7 cellular contexts compared by ENCODE assay signal in genomic region chr15:88468721-88469120, GRCh38. TPM values are rescaled to one million over a fixed set of nuclear protein-coding genes. Genes with fewer than 3 reads are reported as not detected.
DNase-seq lines count a peak whose midpoint lies in the region; FAIRE-seq and TF ChIP-seq lines count a peak whose summit lies in the region.
"Not testable (repeated sequence)": the region's sequence is repeated elsewhere in the genome, so short reads cannot be mapped to it uniquely, and the experiment has no call there.

No MANE protein-coding gene starts in this region.

- intact Hi-C loops in endothelial cell of umbilical vein (cut with micrococcal nuclease): loop anchor here (1.0 to 5.0 kb wide), 2 partner anchors 154 to 170 kb away; partner anchors contain the start of gene AEN

- CTCF ChIA-PET in endothelial cell of umbilical vein (lab: Charles Lee): interaction anchor here (0.7 kb wide), 1 partner anchor 29 kb away, joined by 3 read pairs; no protein-coding TSS in a partner anchor

- not testable (repeated sequence) for H3K9me2 ChIP-seq in DOHH2 (replicated peaks; ENCODE audit: control insufficient read depth, low read length); Loucy (replicated peaks; ENCODE audit: low read depth, low read length)

- peaks cover 74% of the 10 kb centered on the region for H3K79me2 ChIP-seq in DOHH2 (ENCODE audit: control insufficient read depth, low read length)
- H3K79me2 ChIP-seq in Loucy (ENCODE audit: insufficient read depth, low read length): peaks cover 54% of the 10 kb centered on the region
- H3K79me2 ChIP-seq in endothelial cell of umbilical vein (ENCODE audit: control insufficient read depth, insufficient read depth, low read length): peaks cover 42% of the 10 kb centered on the region
- peaks cover 40% of the 10 kb centered on the region for H3K79me2 ChIP-seq in keratinocyte (ENCODE audit: control insufficient read depth, insufficient read depth, low read length)

- not testable (repeated sequence) for H2AFZ ChIP-seq in Loucy (ENCODE audit: low read length); endothelial cell of umbilical vein (ENCODE audit: low read depth, low read length); keratinocyte (ENCODE audit: control insufficient read depth, low read length)

- H3K27me3 Mint-ChIP-seq in T-helper 2 cell treated with Interferon-gamma antibody and Interleukin-4, amounts not matched to agents 5 μg/mL and 100 μg/mL, for 36 hours (ENCODE audit: low read depth); activated naive CD8-positive, alpha-beta T cell treated with anti-CD3 and anti-CD28 coated beads for 36 hours; osteocyte (ENCODE audit: unreplicated experiment): not testable (repeated sequence)

- H3K4me3 Mint-ChIP-seq in T-helper 2 cell treated with Interferon-gamma antibody and Interleukin-4, amounts not matched to agents 5 μg/mL and 100 μg/mL, for 36 hours: peak overlapping the region; percentile 95
- peak overlapping the region; percentile 95 for H3K4me3 Mint-ChIP-seq in activated naive CD8-positive, alpha-beta T cell treated with anti-CD3 and anti-CD28 coated beads for 36 hours
- H3K4me3 Mint-ChIP-seq in osteocyte (ENCODE audit: unreplicated experiment): peak overlapping the region; percentile 92

- dilution Hi-C loops in endothelial cell of umbilical vein (cut with MboI; ENCODE audit: extremely low pct_ligation_motif_present, low sequenced_read_pairs); keratinocyte (cut with MboI; ENCODE audit: extremely low pct_ligation_motif_present, low sequenced_read_pairs): not testable (repeated sequence)

- H3K9me1 ChIP-seq in endothelial cell of umbilical vein (replicated peaks; ENCODE audit: control insufficient read depth, extremely low read depth, insufficient read depth, low read length); keratinocyte (ENCODE audit: control insufficient read depth, extremely low read depth, insufficient read depth, low read length): not testable (repeated sequence)

- not testable (repeated sequence) for H3K27ac ChIP-seq in DOHH2 (ENCODE audit: low read depth, low read length); endothelial cell of umbilical vein (ENCODE audit: insufficient read depth, low read depth, low read length); keratinocyte (ENCODE audit: control insufficient read depth, insufficient read depth, low read length)

- H3K36me3 ChIP-seq in DOHH2 (ENCODE audit: control insufficient read depth, low read length): peaks cover 70% of the 10 kb centered on the region
- not testable (repeated sequence) for H3K36me3 ChIP-seq in Loucy (ENCODE audit: insufficient read depth, low read length); endothelial cell of umbilical vein (ENCODE audit: control insufficient read depth in 2 of 2, extremely low read depth in 1 of 2, insufficient read depth in 2 of 2, low read length in 2 of 2)
- peaks cover 9 to 13% of the 10 kb centered on the region in 2 experiments for H3K36me3 ChIP-seq in keratinocyte (ENCODE audit: control insufficient read depth in 2 of 2, extremely low read depth in 1 of 2, insufficient read depth in 2 of 2, low read length in 2 of 2)

- POLR2A ChIA-PET in endothelial cell of umbilical vein (lab: Charles Lee): not testable (repeated sequence)

- H3K4me3 ChIP-seq in DOHH2 (ENCODE audit: low read length): peak overlapping the region; percentile 99
- H3K4me3 ChIP-seq in Loucy (ENCODE audit: low read length, poor library complexity, severe bottlenecking): peak overlapping the region; percentile 97
- H3K4me3 ChIP-seq in endothelial cell of umbilical vein (replicated peaks in 1 of 3; ENCODE audit: insufficient read depth in 1 of 3, low read depth in 1 of 3, low read length in 3 of 3); keratinocyte (ENCODE audit: control insufficient read depth in 2 of 3, extremely low read depth in 1 of 3, insufficient read depth in 2 of 3, low read depth in 1 of 3, low read length in 3 of 3): not testable (repeated sequence)

- peak overlapping the region; percentile 79 for H3K4me2 ChIP-seq in DOHH2 (ENCODE audit: low read length)
- peak overlapping the region; percentile 93 for H3K4me2 ChIP-seq in Loucy (ENCODE audit: low read depth, low read length, poor library complexity, severe bottlenecking)
- H3K4me2 ChIP-seq in endothelial cell of umbilical vein (ENCODE audit: insufficient read depth, low read length): peak overlapping the region; percentile 98
- H3K4me2 ChIP-seq in keratinocyte (ENCODE audit: control insufficient read depth, extremely low read depth, insufficient read depth, low read depth, low read length): peak overlapping the region; percentile 95

- H3K9me3 ChIP-seq in DOHH2 (ENCODE audit: control insufficient read depth, insufficient read depth, low read length); Loucy (ENCODE audit: insufficient read depth, low read depth, low read length); endothelial cell of umbilical vein (replicated peaks; ENCODE audit: control insufficient read depth, insufficient read depth, low read length); keratinocyte (ENCODE audit: control insufficient read depth, low read depth, low read length): not testable (repeated sequence)

- not testable (repeated sequence) for FAIRE-seq in endothelial cell of umbilical vein (lab: Jason Lieb, UNC); keratinocyte (lab: Jason Lieb, UNC)

- H3K9me3 Mint-ChIP-seq in T-helper 2 cell treated with Interferon-gamma antibody and Interleukin-4, amounts not matched to agents 5 μg/mL and 100 μg/mL, for 36 hours; activated naive CD8-positive, alpha-beta T cell treated with anti-CD3 and anti-CD28 coated beads for 36 hours; osteocyte (ENCODE audit: unreplicated experiment): not testable (repeated sequence)

- peaks cover 30% of the 10 kb centered on the region for H3K4me1 ChIP-seq in DOHH2 (ENCODE audit: control insufficient read depth, low read length)
- H3K4me1 ChIP-seq in Loucy (ENCODE audit: insufficient read depth, low read length, poor library complexity, severe bottlenecking): peaks cover 41% of the 10 kb centered on the region
- H3K4me1 ChIP-seq in endothelial cell of umbilical vein (ENCODE audit: control insufficient read depth, extremely low read depth, insufficient read depth, low read length): peaks cover 37% of the 10 kb centered on the region
- H3K4me1 ChIP-seq in keratinocyte (ENCODE audit: control insufficient read depth, extremely low read depth, insufficient read depth, low read length): peaks cover 16% of the 10 kb centered on the region

- peak overlapping the region; percentile 96 for H3K27ac Mint-ChIP-seq in T-helper 2 cell treated with Interferon-gamma antibody and Interleukin-4, amounts not matched to agents 5 μg/mL and 100 μg/mL, for 36 hours
- not testable (repeated sequence) for H3K27ac Mint-ChIP-seq in activated naive CD8-positive, alpha-beta T cell treated with anti-CD3 and anti-CD28 coated beads for 36 hours; osteocyte (ENCODE audit: unreplicated experiment)

- not testable (repeated sequence) for H3K27me3 ChIP-seq in DOHH2 (ENCODE audit: control insufficient read depth, low read length); Loucy (ENCODE audit: insufficient read depth, low read length, poor library complexity, severe bottlenecking); endothelial cell of umbilical vein (ENCODE audit: control insufficient read depth in 2 of 2, insufficient read depth in 2 of 2, low read length in 2 of 2); keratinocyte (ENCODE audit: control insufficient read depth, extremely low read depth, insufficient read depth, low read length)

- not testable (repeated sequence) for TF ChIP-seq POLR2A in endothelial cell of umbilical vein (IDR thresholded peaks at IDR 0.05; ENCODE audit: low read depth, low read length)

- BruUV-seq in endothelial cell of umbilical vein (replicated peaks; lab: Mats Ljungman, UMichigan): not testable (repeated sequence)

- not testable (repeated sequence) for H3F3A ChIP-seq in DOHH2 (ENCODE audit: control insufficient read depth, insufficient read depth); Loucy (ENCODE audit: low read depth)

- peaks cover 24% of the 10 kb centered on the region for H3K4me1 Mint-ChIP-seq in T-helper 2 cell treated with Interferon-gamma antibody and Interleukin-4, amounts not matched to agents 5 μg/mL and 100 μg/mL, for 36 hours (ENCODE audit: low read depth)
- H3K4me1 Mint-ChIP-seq in activated naive CD8-positive, alpha-beta T cell treated with anti-CD3 and anti-CD28 coated beads for 36 hours: peaks cover 23% of the 10 kb centered on the region
- H3K4me1 Mint-ChIP-seq in osteocyte (ENCODE audit: unreplicated experiment): peaks cover 25% of the 10 kb centered on the region

- not testable (repeated sequence) for TF ChIP-seq CTCF in DOHH2 (IDR thresholded peaks at IDR 0.05; ENCODE audit: low read depth, low read length, poor library complexity, severe bottlenecking); Loucy (conservative IDR thresholded peaks at IDR 0.05; ENCODE audit: low read length); endothelial cell of umbilical vein (IDR thresholded peaks at IDR 0.05; ENCODE audit: extremely low read depth in 1 of 2, insufficient read depth in 1 of 2, low read depth in 1 of 2, low read length in 2 of 2); keratinocyte (optimal IDR thresholded peaks at IDR 0.05 in 1 of 3, IDR thresholded peaks at IDR 0.05 in 1 of 3, conservative IDR thresholded peaks at IDR 0.05 in 1 of 3; ENCODE audit: extremely low read depth in 1 of 3, insufficient read depth in 2 of 3, low read length in 3 of 3); osteocyte (IDR thresholded peaks at IDR 0.05)

- H4K20me1 ChIP-seq in DOHH2 (ENCODE audit: control insufficient read depth, insufficient read depth, low read depth, low read length); Loucy (ENCODE audit: insufficient read depth, low read length, poor library complexity, severe bottlenecking); endothelial cell of umbilical vein (replicated peaks; ENCODE audit: control insufficient read depth, extremely low read depth, insufficient read depth, low read length); keratinocyte (ENCODE audit: control insufficient read depth, extremely low read depth, insufficient read depth, low read length): not testable (repeated sequence)

- peaks cover 32% of the 10 kb centered on the region for H3K36me3 Mint-ChIP-seq in T-helper 2 cell treated with Interferon-gamma antibody and Interleukin-4, amounts not matched to agents 5 μg/mL and 100 μg/mL, for 36 hours (ENCODE audit: low read depth)
- peaks cover 17% of the 10 kb centered on the region for H3K36me3 Mint-ChIP-seq in activated naive CD8-positive, alpha-beta T cell treated with anti-CD3 and anti-CD28 coated beads for 36 hours
- H3K36me3 Mint-ChIP-seq in osteocyte (ENCODE audit: unreplicated experiment): not testable (repeated sequence)

- H3K9ac ChIP-seq in Loucy (ENCODE audit: low read depth, low read length, poor library complexity, severe bottlenecking): peak overlapping the region; percentile 95
- H3K9ac ChIP-seq in endothelial cell of umbilical vein (replicated peaks; ENCODE audit: extremely low read depth, insufficient read depth, low read length); keratinocyte (ENCODE audit: control insufficient read depth, extremely low read depth, insufficient read depth, low read length): not testable (repeated sequence)

- not testable (repeated sequence) for DNase-seq in T-helper 2 cell treated with Interferon-gamma antibody and Interleukin-4, amounts not matched to agents 5 μg/mL and 100 μg/mL, for 36 hours (ENCODE audit: low spot score); activated naive CD8-positive, alpha-beta T cell treated with anti-CD3 and anti-CD28 coated beads for 36 hours; endothelial cell of umbilical vein (ENCODE audit: low read depth, low spot score); keratinocyte (ENCODE audit: low read depth, low spot score)
- DNase-seq in osteocyte (ENCODE audit: extremely low spot score, unreplicated experiment): peak; percentile 34

RNA-seq across cellular contexts. Expression of gene MRPS11, which starts 1.2 kb away (rescaled TPM):
- 10 to 100 TPM; 82.9 to 85.2 TPM for total RNA-seq in activated naive CD8-positive, alpha-beta T cell treated with anti-CD3 and anti-CD28 coated beads for 36 hours
- total RNA-seq in endothelial cell of umbilical vein (66.3 and 71.7 TPM in 2 replicates), osteocyte (41.9 and 51.0 TPM in 2 replicates)
- polyA plus RNA-seq in endothelial cell of umbilical vein (97.9 and 111 TPM in 2 replicates), keratinocyte (60.9 to 74.2 TPM (median 64.3 TPM) in 3 replicates)
- polyA plus RNA-seq in endothelial cell of umbilical vein (2011; cell fraction: cytosol; rRNA removed): 135 and 140 TPM in 2 replicates
- 53.4 and 66.0 TPM in 2 replicates for polyA plus RNA-seq in endothelial cell of umbilical vein (2011; cell fraction: nucleus; rRNA removed)
- 59.9 and 80.2 TPM in 2 replicates for polyA plus RNA-seq in endothelial cell of umbilical vein (2012)
- polyA minus RNA-seq in endothelial cell of umbilical vein (31.1 and 47.0 TPM in 2 replicates), keratinocyte (20.4 to 33.3 TPM (median 28.2 TPM) in 3 replicates)
- 55.4 TPM for polyA minus RNA-seq in endothelial cell of umbilical vein (2011; cell fraction: cytosol; rRNA and poly(A)+ RNA removed)
- polyA minus RNA-seq in endothelial cell of umbilical vein (2011; cell fraction: nucleus; rRNA and poly(A)+ RNA removed): 16.1 and 20.7 TPM in 2 replicates
- 19.4 TPM for polyA plus RNA-seq in keratinocyte (2011; ENCODE audit: low read depth)
- 58.3 and 75.2 TPM in 2 replicates for polyA plus RNA-seq in keratinocyte (2011; cell fraction: cytosol; rRNA removed)
- polyA plus RNA-seq in keratinocyte (2011; cell fraction: nucleus; rRNA removed): 35.0 and 47.2 TPM in 2 replicates
- polyA plus RNA-seq in keratinocyte (2012; ENCODE audit: low replicate concordance): 24.0 and 53.5 TPM in 2 replicates
- polyA minus RNA-seq in keratinocyte (2011; cell fraction: cytosol; rRNA and poly(A)+ RNA removed): 36.6 TPM
- 8.9 and 16.1 TPM in 2 replicates for polyA minus RNA-seq in keratinocyte (2011; cell fraction: nucleus; rRNA and poly(A)+ RNA removed)

RNA-seq across cellular contexts. Expression of gene MRPL46, which starts 1.5 kb away (rescaled TPM):
- total RNA-seq in activated naive CD8-positive, alpha-beta T cell treated with anti-CD3 and anti-CD28 coated beads for 36 hours: 10 to 100 TPM; 47.4 to 50.2 TPM
- total RNA-seq in endothelial cell of umbilical vein: 27.9 and 30.9 TPM in 2 replicates
- polyA plus RNA-seq in endothelial cell of umbilical vein: 21.6 and 24.5 TPM in 2 replicates
- 35.5 and 39.3 TPM in 2 replicates for polyA plus RNA-seq in endothelial cell of umbilical vein (2011; cell fraction: cytosol; rRNA removed)
- 19.9 and 23.2 TPM in 2 replicates for polyA plus RNA-seq in endothelial cell of umbilical vein (2011; cell fraction: nucleus; rRNA removed)
- polyA plus RNA-seq in endothelial cell of umbilical vein (2012): 25.7 and 30.2 TPM in 2 replicates
- 11.0 and 12.1 TPM in 2 replicates for polyA minus RNA-seq in endothelial cell of umbilical vein
- polyA minus RNA-seq in endothelial cell of umbilical vein (2011; cell fraction: cytosol; rRNA and poly(A)+ RNA removed): 12.5 TPM
- polyA minus RNA-seq in endothelial cell of umbilical vein (2011; cell fraction: nucleus; rRNA and poly(A)+ RNA removed): 18.4 and 22.1 TPM in 2 replicates
- 25.2 to 28.6 TPM (median 26.3 TPM) in 3 replicates for polyA plus RNA-seq in keratinocyte
- polyA plus RNA-seq in keratinocyte (2011; ENCODE audit: low read depth): 19.4 TPM
- 17.5 and 26.4 TPM in 2 replicates for polyA plus RNA-seq in keratinocyte (2011; cell fraction: cytosol; rRNA removed)
- 19.5 and 22.6 TPM in 2 replicates for polyA plus RNA-seq in keratinocyte (2011; cell fraction: nucleus; rRNA removed)
- polyA plus RNA-seq in keratinocyte (2012; ENCODE audit: low replicate concordance): 16.1 and 24.2 TPM in 2 replicates
- polyA minus RNA-seq in keratinocyte: 4.6 to 5.9 TPM (median 5.1 TPM) in 3 replicates
- 8.2 TPM for polyA minus RNA-seq in keratinocyte (2011; cell fraction: cytosol; rRNA and poly(A)+ RNA removed)
- polyA minus RNA-seq in keratinocyte (2011; cell fraction: nucleus; rRNA and poly(A)+ RNA removed): 3.6 and 4.6 TPM in 2 replicates
- total RNA-seq in osteocyte: 17.0 and 20.4 TPM in 2 replicates
